ENCODE assay signal across 13 cellular contexts in genomic region chr5:151132959-151133358, GRCh38. TPM values are rescaled to one million over a fixed set of nuclear protein-coding genes. Genes with fewer than 3 reads are reported as not detected.
A peak's percentile ranks its signal among the peaks of the same experiment; 100 is the strongest.
DNase-seq lines count a peak whose midpoint lies in the region; ATAC-seq lines count a peak whose summit lies in the region.
"Had no signal": no experiment of that assay in that cellular context is flagged by ENCODE, and none has a peak within 500 bp of the region (broad histone marks: within the 10 kb centered on the region; RNA-seq: fewer than 3 reads in every experiment).

No MANE protein-coding gene starts in this region.

- peak overlapping the region; percentile 13 to 95 (median 63) for H3K27ac Mint-ChIP-seq in naive B cell

- no peaks in the 10 kb centered on the region for H3K27me3 Mint-ChIP-seq in naive B cell

- peak; percentile 2 to 91 (median 37) for DNase-seq in NCI-H1417 (lab: John Stamatoyannopoulos, UW)
- no peak for DNase-seq in NCI-H1417 treated with DMSO at 0.1 percent for 48 hours (lab: John Stamatoyannopoulos, UW)
- DNase-seq in MV-4-11 (lab: John Stamatoyannopoulos, UW): peak; percentile 94
- DNase-seq in SIG-M5 treated with dmso at 0.1 percent for 504 hours (lab: John Stamatoyannopoulos, UW; ENCODE audit: unreplicated experiment): peak; percentile 89
- DNase-seq in naive B cell: peak; percentile 46
- no peak for DNase-seq in amniotic stem cell (lab: John Stamatoyannopoulos, UW)
- no peak for DNase-seq in mesenteric fat pad (ENCODE audit: low spot score)
- DNase-seq: glutamatergic neuron, NCI-H1930, Right ventricle myocardium superior, thyroid gland, WERI-Rb-1 had no signal

- peak overlapping the region in 4 of 8 donors; percentile 49 to 83 (median 66) for H3K4me3 Mint-ChIP-seq in naive B cell

- no peaks in the 10 kb centered on the region for H3K9me3 Mint-ChIP-seq in naive B cell

- ATAC-seq in naive B cell (ENCODE audit: low read depth in 2 of 2): peak; percentile 86 to 87
- no peak for ATAC-seq in GM21367 (IDR thresholded peaks at IDR 0.05; ENCODE audit: unreplicated experiment)

- peaks cover 34 to 70% of the 10 kb centered on the region in 2 donors for H3K36me3 Mint-ChIP-seq in naive B cell

- peaks cover 78 to 94% (median 88%) of the 10 kb centered on the region in 3 donors for H3K4me1 Mint-ChIP-seq in naive B cell

RNA-seq across cellular contexts. Expression of gene ANXA6, which starts 24.6 kb away (rescaled TPM):
- polyA plus RNA-seq in naive B cell (ENCODE audit: low read depth in 6 of 6): 100 to 1,000 TPM; 183 to 442 (median 326) TPM
- 631 TPM for total RNA-seq in mesenteric fat pad

RNA-seq across cellular contexts. Expression of gene TNIP1, which starts 52.1 kb away (rescaled TPM):
- 10 to 100 TPM; 36.2 to 68.2 (median 55.5) TPM for polyA plus RNA-seq in naive B cell (ENCODE audit: low read depth in 6 of 6)
- total RNA-seq in mesenteric fat pad: 285 TPM

Comparison
In these comparisons a context has a peak if more than half of its experiments do, and no peak if none do; other contexts are left out.
1. DNase-seq: peak in NCI-H1417 (3 of 3), MV-4-11 (single experiment), SIG-M5 treated with dmso at 0.1 percent for 504 hours (single experiment) and naive B cell (single experiment); none in NCI-H1417 treated with DMSO at 0.1 percent for 48 hours (single experiment), amniotic stem cell (single experiment) and mesenteric fat pad (single experiment).